ENCODE assay signal across 31 cellular contexts in genomic region chr2:59746291-59746690, GRCh38.
DNase-seq lines count a peak whose midpoint lies in the region; ATAC-seq and TF ChIP-seq lines count a peak whose summit lies in the region.
"Had no signal": no experiment of that assay in that cellular context is flagged by ENCODE, and none has a peak within 500 bp of the region (broad histone marks: within the 10 kb centered on the region; RNA-seq: fewer than 3 reads in every experiment).

No MANE protein-coding gene starts in this region.

- no peak for DNase-seq in stimulated activated naive B cell treated with anti-CD40 and anti-IgM and Interleukin-4, amounts not matched to agents 10 μg/mL and 1 μg/mL and 100 μg/mL, for 72 hours
- no peak for DNase-seq in putamen (ENCODE audit: low spot score)
- DNase-seq: 8988T; ACHN; AML-193; BE2C; C1 segment of cervical spinal cord; Caco-2; Calu3; CD4-positive, alpha-beta memory T cell; CD4-positive, alpha-beta T cell; CD4-positive, CD25-positive, alpha-beta regulatory T cell; CD8-positive, alpha-beta memory T cell; CD8-positive, alpha-beta T cell; COR-L47; DMS 273 treated with DMSO at 0.1 percent for 48 hours; DMS153; DMS53; DMS79; DMS79 treated with DMSO at 0.1 percent for 48 hours; DND-41; EL had no signal

- peaks cover 2 to 13% of the 10 kb centered on the region in 2 donors for H3K4me1 Mint-ChIP-seq in stimulated activated naive B cell treated with anti-CD40 and anti-IgM and Interleukin-4, amounts not matched to agents 10 μg/mL and 1 μg/mL and 100 μg/mL, for 72 hours
- H3K4me1 Mint-ChIP-seq: B cell; CD4-positive, alpha-beta memory T cell; CD4-positive, CD25-positive, alpha-beta regulatory T cell; CD8-positive, alpha-beta memory T cell had no signal

- peaks cover 11% of the 10 kb centered on the region for H3F3A ChIP-seq in neural cell (ENCODE audit: insufficient read depth, low read length, poor library complexity, severe bottlenecking)

- no peak overlapping the region for H2AFZ ChIP-seq in neural cell (ENCODE audit: low read depth, low read length)

- H3K27ac Mint-ChIP-seq in stimulated activated naive B cell treated with anti-CD40 and anti-IgM and Interleukin-4, amounts not matched to agents 10 μg/mL and 1 μg/mL and 100 μg/mL, for 72 hours, result no peak overlapping the region
- H3K27ac Mint-ChIP-seq: B cell; CD4-positive, alpha-beta memory T cell; CD4-positive, alpha-beta T cell; CD4-positive, CD25-positive, alpha-beta regulatory T cell; CD8-positive, alpha-beta memory T cell; CD8-positive, alpha-beta T cell had no signal

- no peaks in the 10 kb centered on the region for H3K9me2 ChIP-seq in neural cell (ENCODE audit: insufficient read depth, low read length)

- H3K9ac ChIP-seq in neural cell (ENCODE audit: low read length), result peak overlapping the region; percentile 20
- H3K9ac ChIP-seq: BLaER1; BLaER1 treated with 17β-estradiol and CSF1 and Interleukin-3, amounts not matched to agents 10 nM and 100 nM had no signal

- peak; percentile 53 for TF ChIP-seq RAD21 in neural cell (conservative IDR thresholded peaks at IDR 0.05)

- ATAC-seq in stimulated activated naive B cell treated with anti-CD40 and anti-IgM and Interleukin-4, amounts not matched to agents 10 μg/mL and 1 μg/mL and 100 μg/mL, for 72 hours (replicated peaks), result peak; percentile 62
- ATAC-seq in HG03159 (IDR thresholded peaks at IDR 0.05; ENCODE audit: unreplicated experiment), result no peak
- ATAC-seq: A549; CD8-positive, alpha-beta T cell had no signal

- H3K36me3 Mint-ChIP-seq in stimulated activated naive B cell treated with anti-CD40 and anti-IgM and Interleukin-4, amounts not matched to agents 10 μg/mL and 1 μg/mL and 100 μg/mL, for 72 hours, result no peaks in the 10 kb centered on the region
- H3K36me3 Mint-ChIP-seq: CD14-positive monocyte; CD4-positive, alpha-beta memory T cell; CD4-positive, CD25-positive, alpha-beta regulatory T cell; CD8-positive, alpha-beta memory T cell; CD8-positive, alpha-beta T cell had no signal

- H3K4me2 ChIP-seq in neural cell (ENCODE audit: low read length), result peak overlapping the region; percentile 47
- H3K4me2 ChIP-seq: A549; BLaER1; BLaER1 treated with 17β-estradiol and CSF1 and Interleukin-3, amounts not matched to agents 10 nM and 100 nM had no signal

- H3K27ac ChIP-seq in neural cell (ENCODE audit: low read length), result peak overlapping the region; percentile 86
- H3K27ac ChIP-seq: 22Rv1; A549; BLaER1; BLaER1 treated with 17β-estradiol and CSF1 and Interleukin-3, amounts not matched to agents 10 nM and 100 nM; C4-2B had no signal

- no peaks in the 10 kb centered on the region for H3K9me3 Mint-ChIP-seq in stimulated activated naive B cell treated with anti-CD40 and anti-IgM and Interleukin-4, amounts not matched to agents 10 μg/mL and 1 μg/mL and 100 μg/mL, for 72 hours
- H3K9me3 Mint-ChIP-seq: CD4-positive, alpha-beta T cell; CD8-positive, alpha-beta memory T cell; CD8-positive, alpha-beta T cell had no signal

- H3K36me3 ChIP-seq in neural cell (ENCODE audit: insufficient read depth, low read length), result no peaks in the 10 kb centered on the region
- H3K36me3 ChIP-seq: BE2C; BLaER1; BLaER1 treated with 17β-estradiol and CSF1 and Interleukin-3, amounts not matched to agents 10 nM and 100 nM had no signal

- TF ChIP-seq CTCF in neural cell (IDR thresholded peaks at IDR 0.05; ENCODE audit: poor library complexity, severe bottlenecking), result no peak

- H3K4me3 Mint-ChIP-seq in stimulated activated naive B cell treated with anti-CD40 and anti-IgM and Interleukin-4, amounts not matched to agents 10 μg/mL and 1 μg/mL and 100 μg/mL, for 72 hours, result no peak overlapping the region
- H3K4me3 Mint-ChIP-seq: B cell; CD14-positive monocyte; CD4-positive, alpha-beta memory T cell; CD4-positive, alpha-beta T cell; CD4-positive, CD25-positive, alpha-beta regulatory T cell; CD8-positive, alpha-beta memory T cell; CD8-positive, alpha-beta T cell had no signal

- no peaks in the 10 kb centered on the region for H3K9me3 ChIP-seq in neural cell (ENCODE audit: low read length)
- H3K9me3 ChIP-seq: A549; BE2C; BLaER1; BLaER1 treated with 17β-estradiol and CSF1 and Interleukin-3, amounts not matched to agents 10 nM and 100 nM; Caco-2 had no signal

- no peaks in the 10 kb centered on the region for H3K79me2 ChIP-seq in neural cell (replicated peaks; ENCODE audit: insufficient read depth, low read length)

- peak; percentile 96 for TF ChIP-seq EP300 in neural cell (conservative IDR thresholded peaks at IDR 0.05; ENCODE audit: poor library complexity, severe bottlenecking)

- no peaks in the 10 kb centered on the region for H3K27me3 ChIP-seq in neural cell (ENCODE audit: insufficient read depth, low read depth, low read length)
- H3K27me3 ChIP-seq: BE2C; BLaER1; BLaER1 treated with 17β-estradiol and CSF1 and Interleukin-3, amounts not matched to agents 10 nM and 100 nM had no signal

- no peaks in the 10 kb centered on the region for H4K20me1 ChIP-seq in neural cell (ENCODE audit: insufficient read depth)
- H4K20me1 ChIP-seq: BLaER1; BLaER1 treated with 17β-estradiol and CSF1 and Interleukin-3, amounts not matched to agents 10 nM and 100 nM had no signal

- peak overlapping the region; percentile 26 for H3K4me3 ChIP-seq in neural cell (ENCODE audit: low read length)
- H3K4me3 ChIP-seq: A549; BLaER1; BLaER1 treated with 17β-estradiol and CSF1 and Interleukin-3, amounts not matched to agents 10 nM and 100 nM had no signal

- no peaks in the 10 kb centered on the region for H3K27me3 Mint-ChIP-seq in stimulated activated naive B cell treated with anti-CD40 and anti-IgM and Interleukin-4, amounts not matched to agents 10 μg/mL and 1 μg/mL and 100 μg/mL, for 72 hours
- H3K27me3 Mint-ChIP-seq: CD4-positive, alpha-beta memory T cell; CD4-positive, alpha-beta T cell; CD4-positive, CD25-positive, alpha-beta regulatory T cell; CD8-positive, alpha-beta memory T cell had no signal

TF ChIP-seq in neural cell, 6 proteins besides CTCF, POLR2A, EP300 and RAD21:
- TF ChIP-seq SMC3 (conservative IDR thresholded peaks at IDR 0.05; ENCODE audit: poor library complexity), result peak; percentile 23
- TF ChIP-seq TAF1 (IDR thresholded peaks at IDR 0.05; ENCODE audit: low read depth), result no peak
- no peak for TF ChIP-seq MXI1 (conservative IDR thresholded peaks at IDR 0.05; ENCODE audit: poor library complexity, severe bottlenecking)
- TF ChIP-seq REST (IDR thresholded peaks at IDR 0.05; ENCODE audit: borderline replicate concordance), result peak; percentile 69
- TF ChIP-seq EZH2 (IDR thresholded peaks at IDR 0.05; ENCODE audit: borderline replicate concordance, insufficient read depth, low read length, poor library complexity, severe bottlenecking), result no peak
- peak; percentile 73 for TF ChIP-seq POLR2AphosphoS5 (IDR thresholded peaks at IDR 0.05)
